In the genomic region with DNA sequence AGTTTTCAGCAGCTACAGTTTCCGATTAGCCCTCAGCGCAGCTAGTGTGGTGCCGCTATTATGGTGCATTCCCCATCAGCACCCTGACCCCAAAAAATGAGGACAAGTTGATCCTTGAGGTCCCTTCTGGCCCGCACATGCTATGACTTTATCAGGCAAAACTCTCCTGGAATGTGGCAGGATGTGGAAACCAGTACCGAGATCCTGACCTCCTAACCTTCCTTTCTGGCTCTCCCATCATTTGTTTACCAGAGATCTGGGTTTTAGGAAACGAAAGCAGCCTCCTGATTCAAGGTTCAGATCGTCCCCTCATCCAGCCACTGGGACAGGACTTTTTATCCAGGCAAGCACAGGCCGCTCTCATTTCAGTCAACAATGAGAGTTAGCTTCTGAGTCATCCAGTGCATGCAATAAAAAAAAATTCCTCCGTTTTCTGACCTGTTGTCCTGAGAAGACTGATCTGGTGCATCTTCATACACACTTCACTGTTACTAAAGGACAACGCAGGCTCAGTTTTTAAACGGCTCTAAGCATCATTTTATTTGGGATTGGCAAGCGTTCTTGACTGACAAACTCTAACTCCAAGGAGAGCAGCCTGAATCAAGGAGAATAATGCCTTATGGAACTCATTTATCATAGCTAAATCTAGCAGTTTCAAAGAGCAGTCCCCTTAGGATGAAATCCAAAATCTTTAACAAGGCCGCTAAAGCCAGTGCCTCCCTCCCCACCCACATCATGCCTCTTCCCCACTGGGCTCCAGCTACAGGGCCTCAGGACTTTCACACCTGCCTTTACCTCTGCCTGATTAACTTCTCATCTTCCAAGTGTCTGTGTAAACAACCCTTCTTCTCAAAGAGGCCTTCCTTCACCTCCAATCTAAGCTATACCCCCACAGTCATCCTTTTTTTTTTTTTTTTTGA, we compare ENCODE assay signal across 9 cellular contexts. TPM values are rescaled to one million over a fixed set of nuclear protein-coding genes. Genes with fewer than 3 reads are reported as not detected.
DNase-seq lines count a peak whose midpoint lies in the region; ATAC-seq and TF ChIP-seq lines count a peak whose summit lies in the region.
"Had no signal": no experiment of that assay in that cellular context is flagged by ENCODE, and none has a peak within 500 bp of the region (broad histone marks: within the 10 kb centered on the region; RNA-seq: fewer than 3 reads in every experiment).

No MANE protein-coding gene starts in this region.

- peaks cover 40% of the 10 kb centered on the region for H3K4me1 Mint-ChIP-seq in MCF 10A (ENCODE audit: insufficient read depth, unreplicated experiment)

- TF ChIP-seq RAD21 in HCT116 (IDR thresholded peaks at IDR 0.05; ENCODE audit: low read depth), result no peak

- H3K36me3 ChIP-seq in HCT116 (ENCODE audit: control insufficient read depth in 1 of 2, insufficient read depth in 2 of 2, low read length in 2 of 2) (no peaks in the 10 kb centered on the region), subcutaneous abdominal adipose tissue (ENCODE audit: control insufficient read depth in 5 of 5, insufficient read depth in 5 of 5, low read length in 5 of 5) (peaks cover 0 to 11% (median 10%) of the 10 kb centered on the region in 5 donors)

- H3K4me2 ChIP-seq in HCT116 (ENCODE audit: low read length), result peak overlapping the region; percentile 64

- H3K27me3 ChIP-seq in HCT116 (ENCODE audit: insufficient read depth, low read length) (no peaks in the 10 kb centered on the region), subcutaneous abdominal adipose tissue (ENCODE audit: control insufficient read depth in 5 of 5, insufficient read depth in 4 of 5, low read length in 5 of 5) (no peaks in the 10 kb centered on the region)

- no peaks in the 10 kb centered on the region for H3K27me3 Mint-ChIP-seq in MCF 10A (ENCODE audit: insufficient read depth, unreplicated experiment)

- H4K20me1 ChIP-seq in HCT116 (ENCODE audit: insufficient read depth), result no peaks in the 10 kb centered on the region

- intact Hi-C loops in HCT116 (cut with micrococcal nuclease), result no loop called here
- intact Hi-C loops in MCF 10A (cut with micrococcal nuclease), result no loop called here

- H3K4me1 ChIP-seq in HCT116 (ENCODE audit: control insufficient read depth in 1 of 2, insufficient read depth in 2 of 2, low read length in 2 of 2) (peaks cover 10 to 23% of the 10 kb centered on the region in 2 experiments), subcutaneous abdominal adipose tissue (ENCODE audit: control insufficient read depth in 5 of 5, insufficient read depth in 5 of 5, low read length in 5 of 5) (peaks cover 10 to 64% (median 32%) of the 10 kb centered on the region in 5 donors)

- H3K9ac ChIP-seq in HCT116 (ENCODE audit: low read length) (no peak overlapping the region), subcutaneous abdominal adipose tissue (ENCODE audit: low read length in 5 of 5) (peak overlapping the region in 2 of 5 donors; percentile 16 to 70)

- BruUV-seq in HCT116 (replicated peaks; lab: Mats Ljungman, UMichigan), result no TSS peak
- BruUV-seq in MCF 10A (replicated peaks; lab: Mats Ljungman, UMichigan), result no TSS peak

- POLR2A ChIA-PET in HCT116 (lab: Charles Lee) (no interaction called here), MCF 10A (lab: Yijun Ruan, JAX) (interaction anchor here (0.9 to 4.8 kb wide), 8 partner anchors 9 to 92 kb away, joined by 3 to 49 read pairs (median 4); a partner anchor contains a TSS)

- H3K9me2 ChIP-seq in HCT116 (ENCODE audit: insufficient read depth), result no peaks in the 10 kb centered on the region

- H2AFZ ChIP-seq in HCT116 (ENCODE audit: low read depth, low read length, poor library complexity, severe bottlenecking), result no peak overlapping the region

- peak overlapping the region; percentile 97 for H3K27ac Mint-ChIP-seq in MCF 10A (ENCODE audit: low read depth, unreplicated experiment)

- H3K79me2 ChIP-seq in HCT116 (ENCODE audit: insufficient read depth, low read length), result peaks cover 47% of the 10 kb centered on the region

- H3K9me3 ChIP-seq in HCT116 (ENCODE audit: control insufficient read depth in 1 of 2, insufficient read depth in 1 of 2, low read depth in 1 of 2, low read length in 2 of 2) (no peaks in the 10 kb centered on the region), subcutaneous abdominal adipose tissue (ENCODE audit: control insufficient read depth in 5 of 5, low read length in 5 of 5) (no peaks in the 10 kb centered on the region)

- H3K4me3 ChIP-seq in HCT116 (replicated peaks in 1 of 2; ENCODE audit: low read depth in 1 of 2, low read length in 2 of 2), result peak overlapping the region in 1 of 2 experiments; percentile 17; a peak in 1 of 4 replicates
- H3K4me3 ChIP-seq in subcutaneous abdominal adipose tissue (ENCODE audit: low read depth in 1 of 5, low read length in 5 of 5), result peak overlapping the region in 3 of 5 donors; percentile 18 to 36 (median 30)
- H3K4me3 ChIP-seq: SK-N-MC had no signal

- H3K36me3 Mint-ChIP-seq in MCF 10A (ENCODE audit: insufficient read depth, unreplicated experiment), result peaks cover 19% of the 10 kb centered on the region

- H3K9me3 Mint-ChIP-seq in MCF 10A (ENCODE audit: unreplicated experiment), result no peaks in the 10 kb centered on the region

- TF ChIP-seq POLR2A in HCT116 (IDR thresholded peaks at IDR 0.05; ENCODE audit: borderline replicate concordance, extremely low read depth, insufficient read depth, insufficient read length), result no peak

- CTCF ChIA-PET in HCT116 (lab: Charles Lee), result interaction anchor here (0.6 kb wide), 1 partner anchor 9 kb away, joined by 4 read pairs; no protein-coding TSS in a partner anchor
- CTCF ChIA-PET in MCF 10A (lab: Yijun Ruan, JAX), result interaction anchor here (0.6 to 3.4 kb wide), 9 partner anchors 8 to 328 kb away, joined by 3 to 23 read pairs (median 3); no protein-coding TSS in a partner anchor

- peak overlapping the region; percentile 61 for H3K4me3 Mint-ChIP-seq in MCF 10A (ENCODE audit: unreplicated experiment)

- peak; percentile 85 for ATAC-seq in HCT116
- ATAC-seq in HG02973 (IDR thresholded peaks at IDR 0.05; ENCODE audit: unreplicated experiment), result no peak
- ATAC-seq in HG02981 (IDR thresholded peaks at IDR 0.05; ENCODE audit: unreplicated experiment), result no peak

- DNase-seq in HCT116 (ENCODE audit: low read depth, low spot score), result no peak
- peak; percentile 82 for DNase-seq in MCF 10A (ENCODE audit: unreplicated experiment)
- DNase-seq in kidney tubule cell (ENCODE audit: low spot score), result peak; percentile 51
- no peak for DNase-seq in NCI-H524 (lab: John Stamatoyannopoulos, UW)
- no peak for DNase-seq in stimulated activated CD4-positive, alpha-beta T cell treated with anti-CD3 and anti-CD28 coated beads, Interleukin-1b, Interleukin-23, amount 100 ng/mL, for 48 hours

- H3K27ac ChIP-seq in HCT116 (ENCODE audit: low read depth, low read length) (no peak overlapping the region), subcutaneous abdominal adipose tissue (ENCODE audit: low read depth, low read length) (peak overlapping the region; percentile 84)
- H3K27ac ChIP-seq: SK-N-MC had no signal

- TF ChIP-seq CTCF in HCT116 (IDR thresholded peaks at IDR 0.05 in 2 of 3, conservative IDR thresholded peaks at IDR 0.05 in 1 of 3; ENCODE audit: borderline replicate concordance in 1 of 3, insufficient read depth in 1 of 3, low read depth in 2 of 3, low read length in 2 of 3) (no peak), MCF 10A (IDR thresholded peaks at IDR 0.05; ENCODE audit: unreplicated experiment) (no peak)

- RAD21 ChIA-PET in HCT116 (lab: Charles Lee; ENCODE audit: low non-redundant PET in 1 of 2, low total read pairs in 2 of 2, uncharacterized antibody in 2 of 2, unreplicated experiment in 2 of 2), result interaction anchor here in 1 of 2 experiments (0.8 kb wide), 1 partner anchor 90 kb away, joined by 3 read pairs; no protein-coding TSS in a partner anchor

TF ChIP-seq in HCT116, 20 proteins besides CTCF, POLR2A, EP300 and RAD21:
- TF ChIP-seq, protein P1, sequence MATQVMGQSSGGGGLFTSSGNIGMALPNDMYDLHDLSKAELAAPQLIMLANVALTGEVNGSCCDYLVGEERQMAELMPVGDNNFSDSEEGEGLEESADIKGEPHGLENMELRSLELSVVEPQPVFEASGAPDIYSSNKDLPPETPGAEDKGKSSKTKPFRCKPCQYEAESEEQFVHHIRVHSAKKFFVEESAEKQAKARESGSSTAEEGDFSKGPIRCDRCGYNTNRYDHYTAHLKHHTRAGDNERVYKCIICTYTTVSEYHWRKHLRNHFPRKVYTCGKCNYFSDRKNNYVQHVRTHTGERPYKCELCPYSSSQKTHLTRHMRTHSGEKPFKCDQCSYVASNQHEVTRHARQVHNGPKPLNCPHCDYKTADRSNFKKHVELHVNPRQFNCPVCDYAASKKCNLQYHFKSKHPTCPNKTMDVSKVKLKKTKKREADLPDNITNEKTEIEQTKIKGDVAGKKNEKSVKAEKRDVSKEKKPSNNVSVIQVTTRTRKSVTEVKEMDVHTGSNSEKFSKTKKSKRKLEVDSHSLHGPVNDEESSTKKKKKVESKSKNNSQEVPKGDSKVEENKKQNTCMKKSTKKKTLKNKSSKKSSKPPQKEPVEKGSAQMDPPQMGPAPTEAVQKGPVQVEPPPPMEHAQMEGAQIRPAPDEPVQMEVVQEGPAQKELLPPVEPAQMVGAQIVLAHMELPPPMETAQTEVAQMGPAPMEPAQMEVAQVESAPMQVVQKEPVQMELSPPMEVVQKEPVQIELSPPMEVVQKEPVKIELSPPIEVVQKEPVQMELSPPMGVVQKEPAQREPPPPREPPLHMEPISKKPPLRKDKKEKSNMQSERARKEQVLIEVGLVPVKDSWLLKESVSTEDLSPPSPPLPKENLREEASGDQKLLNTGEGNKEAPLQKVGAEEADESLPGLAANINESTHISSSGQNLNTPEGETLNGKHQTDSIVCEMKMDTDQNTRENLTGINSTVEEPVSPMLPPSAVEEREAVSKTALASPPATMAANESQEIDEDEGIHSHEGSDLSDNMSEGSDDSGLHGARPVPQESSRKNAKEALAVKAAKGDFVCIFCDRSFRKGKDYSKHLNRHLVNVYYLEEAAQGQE (IDR thresholded peaks at IDR 0.05; ENCODE audit: low read depth), result no peak
- 0 out of 2 replicates have a peak, but pooled peaks have one; percentile 30 for TF ChIP-seq FOSL1 (IDR thresholded peaks at IDR 0.05; ENCODE audit: low read depth)

RNA-seq across cellular contexts. Expression of a gene that starts 17.1 kb away (rescaled TPM):
- total RNA-seq in HCT116 (2021; ENCODE audit: unreplicated experiment), result 67.4 TPM
- 90.4 and 93.9 TPM in 2 replicates for polyA plus RNA-seq in HCT116 (2012)
- 74.6 and 98.1 TPM in 2 replicates for total RNA-seq in MCF 10A (2022)

Comparison
In these comparisons a context has a peak if more than half of its experiments do, and no peak if none do; other contexts are left out.
1. DNase-seq: peak in MCF 10A (single experiment) and kidney tubule cell (single experiment); none in HCT116 (single experiment), NCI-H524 (0 of 2) and stimulated activated CD4-positive, alpha-beta T cell treated with anti-CD3 and anti-CD28 coated beads, Interleukin-1b, Interleukin-23, amount 100 ng/mL, for 48 hours (single experiment).